In the genomic region with DNA sequence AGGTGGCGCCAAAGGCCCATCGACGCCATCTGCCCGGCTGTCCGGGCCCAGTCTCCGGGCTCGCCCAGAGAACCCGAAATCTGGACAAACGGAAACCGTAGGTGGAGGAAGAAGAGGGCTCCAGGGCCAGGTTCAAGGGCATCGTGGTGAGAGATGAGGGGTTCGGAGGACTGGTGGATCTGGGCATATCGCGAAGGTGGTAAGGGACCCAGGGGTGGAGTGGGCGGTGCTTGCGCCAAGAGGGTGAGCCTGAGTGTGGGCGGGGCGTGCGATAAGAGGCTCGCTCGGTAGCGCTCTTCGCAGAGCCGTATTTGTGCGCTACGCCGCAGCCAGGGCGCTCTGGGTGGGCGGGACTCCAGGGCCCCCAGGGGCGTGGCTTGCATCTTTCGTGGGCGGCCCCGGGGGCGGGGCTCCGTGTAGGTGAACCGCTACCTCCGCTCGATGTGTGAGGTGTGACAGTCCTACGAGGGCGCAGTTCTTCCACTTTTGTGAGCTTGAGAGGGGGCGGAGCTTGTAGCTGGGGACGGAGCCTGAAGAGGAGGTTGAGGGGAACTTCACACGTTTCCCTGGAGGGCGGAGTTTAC, we compare ENCODE assay signal across 8 cellular contexts. TPM values are rescaled to one million over a fixed set of nuclear protein-coding genes. Genes with fewer than 3 reads are reported as not detected.
DNase-seq lines count a peak whose midpoint lies in the region; ATAC-seq and TF ChIP-seq lines count a peak whose summit lies in the region.

No MANE protein-coding gene starts in this region.

- peak overlapping the region; percentile 94 for H3K27ac Mint-ChIP-seq in activated naive CD8-positive, alpha-beta T cell treated with anti-CD3 and anti-CD28 coated beads for 36 hours

- H3K4me1 ChIP-seq in parathyroid adenoma: no peaks in the 10 kb centered on the region
- H3K4me1 ChIP-seq in tibial artery: peaks cover 0 to 30% (median 24%) of the 10 kb centered on the region in 4 donors

- no peaks in the 10 kb centered on the region for H3K36me3 Mint-ChIP-seq in activated naive CD8-positive, alpha-beta T cell treated with anti-CD3 and anti-CD28 coated beads for 36 hours

- no peaks in the 10 kb centered on the region for H3K27me3 ChIP-seq in parathyroid adenoma (ENCODE audit: control insufficient read depth, insufficient read depth, low read length)
- peaks cover 0 to 33% of the 10 kb centered on the region in 2 donors for H3K27me3 ChIP-seq in tibial artery

- H3K27me3 Mint-ChIP-seq in activated naive CD8-positive, alpha-beta T cell treated with anti-CD3 and anti-CD28 coated beads for 36 hours: no peaks in the 10 kb centered on the region

- DNase-seq in NCI-H1092 treated with DMSO at 0.1 percent for 48 hours (lab: John Stamatoyannopoulos, UW): peak; percentile 95
- peak; percentile 54 for DNase-seq in SKM-1 (lab: John Stamatoyannopoulos, UW; ENCODE audit: unreplicated experiment)
- DNase-seq in activated naive CD8-positive, alpha-beta T cell treated with anti-CD3 and anti-CD28 coated beads for 36 hours: peak; percentile 97
- DNase-seq in Right ventricle myocardium superior: peak; percentile 96
- peak; percentile 91 to 95 for DNase-seq in tibial artery

- H3K9me3 ChIP-seq in parathyroid adenoma (ENCODE audit: control insufficient read depth, low read length) (no peaks in the 10 kb centered on the region), tibial artery (no peaks in the 10 kb centered on the region)

- H3K27ac ChIP-seq in parathyroid adenoma (peak overlapping the region; percentile 83), tibial artery (peak overlapping the region; percentile 45 to 67)

- H3K9me3 Mint-ChIP-seq in activated naive CD8-positive, alpha-beta T cell treated with anti-CD3 and anti-CD28 coated beads for 36 hours: no peaks in the 10 kb centered on the region

- H2AFZ ChIP-seq in parathyroid adenoma: peak overlapping the region; percentile 84

- peaks cover 30% of the 10 kb centered on the region for H3K4me1 Mint-ChIP-seq in activated naive CD8-positive, alpha-beta T cell treated with anti-CD3 and anti-CD28 coated beads for 36 hours

- peak; percentile 21 for TF ChIP-seq POLR2A in GM10847 (IDR thresholded peaks at IDR 0.05; ENCODE audit: extremely low read depth, insufficient read length)

- peak overlapping the region; percentile 88 for H3K4me3 Mint-ChIP-seq in activated naive CD8-positive, alpha-beta T cell treated with anti-CD3 and anti-CD28 coated beads for 36 hours

- intact Hi-C loops in Right ventricle myocardium superior (cut with DNase I) (loop anchor here (2.0 to 10.0 kb wide), 2 partner anchors 17 to 73 kb away; no protein-coding TSS in a partner anchor), tibial artery (cut with DNase I; ENCODE audit: low total_unique reads) (loop anchor here (5.0 kb wide), 2 partner anchors 35 to 75 kb away; partner anchors contain the start of genes B4GAT1 and BRMS1)

- H3K4me3 ChIP-seq in parathyroid adenoma (ENCODE audit: low read depth, low read length): peak overlapping the region; percentile 57
- peak overlapping the region; percentile 49 to 58 for H3K4me3 ChIP-seq in tibial artery

- H3K79me2 ChIP-seq in parathyroid adenoma: no peaks in the 10 kb centered on the region

- no peak overlapping the region for H3K9ac ChIP-seq in parathyroid adenoma

- TF ChIP-seq CTCF in parathyroid adenoma (IDR thresholded peaks at IDR 0.05): peak; percentile 3
- TF ChIP-seq CTCF in tibial artery (IDR thresholded peaks at IDR 0.05): peak; percentile 89 to 92

- ATAC-seq in HG02642 (IDR thresholded peaks at IDR 0.05; ENCODE audit: poor library complexity, unreplicated experiment): peak; percentile 67
- ATAC-seq in Right ventricle myocardium superior (ENCODE audit: poor library complexity): peak; percentile 84

- peak overlapping the region; percentile 87 for H3K4me2 ChIP-seq in parathyroid adenoma (ENCODE audit: low read length)

- H3K36me3 ChIP-seq in parathyroid adenoma (ENCODE audit: control insufficient read depth, insufficient read depth, low read length): no peaks in the 10 kb centered on the region
- H3K36me3 ChIP-seq in tibial artery: no peaks in the 10 kb centered on the region

RNA-seq across cellular contexts. Expression of gene CD248, which starts 4.8 kb away (rescaled TPM):
- total RNA-seq in activated naive CD8-positive, alpha-beta T cell treated with anti-CD3 and anti-CD28 coated beads for 36 hours: 10 to 100 TPM; 11.0 to 11.9 TPM
- 15.7 TPM for total RNA-seq in Right ventricle myocardium superior

RNA-seq across cellular contexts. Expression of gene TMEM151A, which starts 20.4 kb away (rescaled TPM):
- total RNA-seq in activated naive CD8-positive, alpha-beta T cell treated with anti-CD3 and anti-CD28 coated beads for 36 hours: not detected
- total RNA-seq in Right ventricle myocardium superior: not detected

RNA-seq across cellular contexts. Expression of gene YIF1A, which starts 23.1 kb away (rescaled TPM):
- total RNA-seq in activated naive CD8-positive, alpha-beta T cell treated with anti-CD3 and anti-CD28 coated beads for 36 hours: 10 to 100 TPM; 64.1 to 72.4 TPM
- 38.4 TPM for total RNA-seq in Right ventricle myocardium superior

RNA-seq across cellular contexts. Expression of gene RIN1, which starts 24.2 kb away (rescaled TPM):
- 1 to 10 TPM; 1.5 to 1.6 TPM for total RNA-seq in activated naive CD8-positive, alpha-beta T cell treated with anti-CD3 and anti-CD28 coated beads for 36 hours
- 1.0 TPM for total RNA-seq in Right ventricle myocardium superior

RNA-seq across cellular contexts. Expression of gene BRMS1, which starts 32.8 kb away (rescaled TPM):
- 10 to 100 TPM; 47.5 to 48.8 TPM for total RNA-seq in activated naive CD8-positive, alpha-beta T cell treated with anti-CD3 and anti-CD28 coated beads for 36 hours
- total RNA-seq in Right ventricle myocardium superior: 15.1 TPM

Comparison
In these comparisons a context has a peak if more than half of its experiments do, and no peak if none do; other contexts are left out.
1. Peak in every context shown above with its lines: DNase-seq, ATAC-seq, H3K4me3 ChIP-seq and H3K27ac ChIP-seq.